ENCODE assay signal across 9 cellular contexts in genomic region chr3:31550452-31551251, GRCh38. TPM values are rescaled to one million over a fixed set of nuclear protein-coding genes. Genes with fewer than 3 reads are reported as not detected.
DNase-seq lines count a peak whose midpoint lies in the region; ATAC-seq and TF ChIP-seq lines count a peak whose summit lies in the region.
"Had no signal": no experiment of that assay in that cellular context is flagged by ENCODE, and none has a peak within 500 bp of the region (broad histone marks: within the 10 kb centered on the region; RNA-seq: fewer than 3 reads in every experiment).

No MANE protein-coding gene starts in this region.

- H3K14ac ChIP-seq in trophoblast cell (ENCODE audit: low read length) = no peak overlapping the region

- H3K4me1 ChIP-seq in trophoblast cell (ENCODE audit: control insufficient read depth in 1 of 2, insufficient read depth in 2 of 2, low read length in 2 of 2) = peaks cover 3% of the 10 kb centered on the region in 2 experiments
- H3K4me1 ChIP-seq: SJCRH30 had no signal

- no peak overlapping the region for H2AK5ac ChIP-seq in trophoblast cell (ENCODE audit: low read length)

- no peak overlapping the region for H3K4me3 ChIP-seq in H7 (ENCODE audit: insufficient read depth, low read depth, low read length)
- H3K4me3 ChIP-seq in fibroblast of pulmonary artery (replicated peaks; ENCODE audit: low read depth, low read length) = no peak overlapping the region
- H3K4me3 ChIP-seq in trophoblast cell (ENCODE audit: low read depth, low read length) = no peak overlapping the region
- H3K4me3 ChIP-seq: SJCRH30 had no signal

- H4K12ac ChIP-seq in trophoblast cell (ENCODE audit: low read depth, low read length) = no peak overlapping the region

- H4K8ac ChIP-seq in trophoblast cell (ENCODE audit: low read depth, low read length) = no peak overlapping the region

- H3K79me2 ChIP-seq in trophoblast cell (ENCODE audit: control insufficient read depth, insufficient read depth, low read length, poor library complexity) = peaks cover 2% of the 10 kb centered on the region

- H4K91ac ChIP-seq in trophoblast cell (ENCODE audit: low read depth, low read length) = no peak overlapping the region

- H3K23ac ChIP-seq in trophoblast cell (ENCODE audit: low read length) = no peak overlapping the region

- no peaks in the 10 kb centered on the region for H3K36me3 Mint-ChIP-seq in T-helper 17 cell (ENCODE audit: low read depth)

- H3K9me3 ChIP-seq in T-helper 17 cell (ENCODE audit: control insufficient read depth, low read length, poor library complexity, severe bottlenecking) = no peaks in the 10 kb centered on the region
- no peaks in the 10 kb centered on the region for H3K9me3 ChIP-seq in trophoblast cell (ENCODE audit: insufficient read depth, low read depth, low read length)
- H3K9me3 ChIP-seq: SJCRH30 had no signal

- H3K9ac ChIP-seq in trophoblast cell (ENCODE audit: low read length) = no peak overlapping the region

- no peak overlapping the region for H3K4me2 ChIP-seq in trophoblast cell (ENCODE audit: low read length)

- H3K27me3 Mint-ChIP-seq in T-helper 17 cell = no peaks in the 10 kb centered on the region

- peak overlapping the region; percentile 43 for H3K4me3 Mint-ChIP-seq in T-helper 17 cell

- no peak overlapping the region for H3K18ac ChIP-seq in trophoblast cell (ENCODE audit: low read length)

- no peak overlapping the region for H2BK5ac ChIP-seq in trophoblast cell (ENCODE audit: low read depth, low read length, poor library complexity)

- H3K4ac ChIP-seq in trophoblast cell (ENCODE audit: low read depth, low read length) = peak overlapping the region; percentile 86

- peak; percentile 80 for TF ChIP-seq CTCF in fibroblast of pulmonary artery (IDR thresholded peaks at IDR 0.05; ENCODE audit: low read length, missing control alignments)

- no peak overlapping the region for H2AFZ ChIP-seq in trophoblast cell (ENCODE audit: insufficient read depth, low read length, poor library complexity)

- ATAC-seq in T-helper 17 cell (peak; percentile 81), GM18517 (IDR thresholded peaks at IDR 0.05; ENCODE audit: unreplicated experiment) (no peak), HG03469 (IDR thresholded peaks at IDR 0.05; ENCODE audit: unreplicated experiment) (no peak)

- H3K4me1 Mint-ChIP-seq in T-helper 17 cell = peaks cover 53% of the 10 kb centered on the region

- DNase-seq in COLO829 (ENCODE audit: low spot score) (peak; percentile 46), H7 (peak; percentile 32), T-helper 17 cell (no peak), fibroblast of pulmonary artery (ENCODE audit: low read depth) (peak; percentile 49), trophoblast cell (peak in 1 of 2 donors; percentile 55), GF-D8 (lab: John Stamatoyannopoulos, UW) (no peak)

- H3K27me3 ChIP-seq in H7 (ENCODE audit: control insufficient read depth, insufficient read depth, low read length) (no peaks in the 10 kb centered on the region), trophoblast cell (ENCODE audit: insufficient read depth, low read length) (no peaks in the 10 kb centered on the region)
- H3K27me3 ChIP-seq: SJCRH30 had no signal

- H2BK120ac ChIP-seq in trophoblast cell (ENCODE audit: insufficient read depth, low read length, poor library complexity) = no peak overlapping the region

- H3K79me1 ChIP-seq in trophoblast cell (ENCODE audit: low read length) = no peaks in the 10 kb centered on the region

- no peak overlapping the region for H2BK12ac ChIP-seq in trophoblast cell (ENCODE audit: low read length)

- H3K36me3 ChIP-seq in H7 (replicated peaks; ENCODE audit: control insufficient read depth, insufficient read depth, low read length) (no peaks in the 10 kb centered on the region), trophoblast cell (ENCODE audit: control insufficient read depth in 1 of 2, insufficient read depth in 2 of 2, low read length in 2 of 2) (no peaks in the 10 kb centered on the region)
- H3K36me3 ChIP-seq: SJCRH30 had no signal

- no peak overlapping the region for H3K27ac ChIP-seq in trophoblast cell (ENCODE audit: low read depth, low read length)
- H3K27ac ChIP-seq: SJCRH30 had no signal

- H3K27ac Mint-ChIP-seq in T-helper 17 cell = peak overlapping the region; percentile 24

- WGBS in trophoblast cell (ENCODE audit: extremely low coverage, insufficient coverage, insufficient read length) = no CpG with 5 or more reads among the region's 2 CpGs

RNA-seq across cellular contexts. Expression of gene STT3B, which starts 17.9 kb away (rescaled TPM):
- total RNA-seq in H7 (2014; rRNA removed; shearing (Covaris generic)) = 134 and 148 TPM in 2 replicates
- total RNA-seq in T-helper 17 cell = 100 to 1,000 TPM; 125 to 151 TPM
- 277 and 288 TPM in 2 replicates for polyA plus RNA-seq in trophoblast cell (2013)

Comparison
In these comparisons a context has a peak if more than half of its experiments do, and no peak if none do; other contexts are left out.
1. DNase-seq: peak in COLO829 (single experiment), H7 (single experiment) and fibroblast of pulmonary artery (single experiment); none in T-helper 17 cell (0 of 3) and GF-D8 (single experiment).